In the genomic region with DNA sequence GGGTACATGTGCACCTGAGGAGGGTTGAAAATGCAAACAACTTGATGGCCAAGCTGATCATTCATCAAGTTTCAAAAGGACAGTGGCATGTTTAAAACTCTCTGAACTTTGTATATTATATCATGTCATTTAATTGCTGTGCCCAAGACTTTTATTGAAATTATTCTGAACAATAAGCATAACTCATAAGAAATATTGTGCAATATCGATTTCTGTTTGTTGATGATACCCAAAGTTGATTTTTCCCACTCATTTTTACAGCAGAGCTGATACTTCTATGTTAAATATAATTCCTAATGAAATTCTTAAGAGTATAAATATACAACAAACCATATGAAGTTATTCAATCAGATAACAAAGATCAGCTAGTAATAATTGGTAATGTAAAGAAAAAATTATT, we compare ENCODE assay signal across 27 cellular contexts. TPM values are rescaled to one million over a fixed set of nuclear protein-coding genes. Genes with fewer than 3 reads are reported as not detected.
"Had no signal": no experiment of that assay in that cellular context is flagged by ENCODE, and none has a peak within 500 bp of the region (broad histone marks: within the 10 kb centered on the region; RNA-seq: fewer than 3 reads in every experiment).

No MANE protein-coding gene starts in this region.

- H3K4me1 ChIP-seq: colonic mucosa, esophagus squamous epithelium, gastrocnemius medialis, heart right ventricle, left ventricle myocardium inferior, lower lobe of right lung had no signal

- ATAC-seq: effector memory CD8-positive, alpha-beta T cell; esophagus mucosa; gastrocnemius medialis; heart right ventricle; left colon; left lobe of liver; lower lobe of right lung; mucosa of descending colon had no signal

- DNase-seq: colonic mucosa; cortex of kidney; effector CD8-positive, alpha-beta T cell; effector memory CD8-positive, alpha-beta T cell; endodermal cell; erythroblast; esophagus squamous epithelium; foreskin fibroblast; foreskin melanocyte; gastrocnemius medialis; glutamatergic neuron; head of caudate nucleus; heart right ventricle; hippocampal formation; islet precursor cell; kidney; kidney glomerular epithelial cell; left colon; left ventricle myocardium inferior; lower lobe of right lung; mesenchymal stem cell; mucosa of descending colon; naive B cell had no signal

- H3K27me3 ChIP-seq: colonic mucosa, esophagus squamous epithelium, gastrocnemius medialis, heart right ventricle had no signal

- H3K9me3 ChIP-seq: colonic mucosa, esophagus squamous epithelium, gastrocnemius medialis, heart right ventricle, left ventricle myocardium inferior, lower lobe of right lung had no signal

- FAIRE-seq: kidney had no signal

- H3K36me3 ChIP-seq: colonic mucosa, esophagus squamous epithelium, gastrocnemius medialis, left ventricle myocardium inferior, lower lobe of right lung had no signal

- H3K4me3 ChIP-seq: colonic mucosa, esophagus squamous epithelium, gastrocnemius medialis, heart right ventricle, left ventricle myocardium inferior, lower lobe of right lung, mucosa of descending colon had no signal

- H3K27ac ChIP-seq: colonic mucosa, epithelial cell of prostate, esophagus squamous epithelium, gastrocnemius medialis, heart right ventricle, left ventricle myocardium inferior, lower lobe of right lung had no signal

RNA-seq across cellular contexts. Expression of a gene that starts 49.1 kb away (rescaled TPM):
- total RNA-seq: myocyte had no signal
